Comparison of ENCODE assay signal across 2 cellular contexts in genomic region chr22:42901790-42902508, GRCh38.
TF ChIP-seq lines count a peak whose summit lies in the region.

No MANE protein-coding gene starts in this region.

TF ChIP-seq in GM23338, 12 proteins besides CTCF, POLR2A, EP300 and RAD21 (continued from another document):
- TF ChIP-seq, protein P1, sequence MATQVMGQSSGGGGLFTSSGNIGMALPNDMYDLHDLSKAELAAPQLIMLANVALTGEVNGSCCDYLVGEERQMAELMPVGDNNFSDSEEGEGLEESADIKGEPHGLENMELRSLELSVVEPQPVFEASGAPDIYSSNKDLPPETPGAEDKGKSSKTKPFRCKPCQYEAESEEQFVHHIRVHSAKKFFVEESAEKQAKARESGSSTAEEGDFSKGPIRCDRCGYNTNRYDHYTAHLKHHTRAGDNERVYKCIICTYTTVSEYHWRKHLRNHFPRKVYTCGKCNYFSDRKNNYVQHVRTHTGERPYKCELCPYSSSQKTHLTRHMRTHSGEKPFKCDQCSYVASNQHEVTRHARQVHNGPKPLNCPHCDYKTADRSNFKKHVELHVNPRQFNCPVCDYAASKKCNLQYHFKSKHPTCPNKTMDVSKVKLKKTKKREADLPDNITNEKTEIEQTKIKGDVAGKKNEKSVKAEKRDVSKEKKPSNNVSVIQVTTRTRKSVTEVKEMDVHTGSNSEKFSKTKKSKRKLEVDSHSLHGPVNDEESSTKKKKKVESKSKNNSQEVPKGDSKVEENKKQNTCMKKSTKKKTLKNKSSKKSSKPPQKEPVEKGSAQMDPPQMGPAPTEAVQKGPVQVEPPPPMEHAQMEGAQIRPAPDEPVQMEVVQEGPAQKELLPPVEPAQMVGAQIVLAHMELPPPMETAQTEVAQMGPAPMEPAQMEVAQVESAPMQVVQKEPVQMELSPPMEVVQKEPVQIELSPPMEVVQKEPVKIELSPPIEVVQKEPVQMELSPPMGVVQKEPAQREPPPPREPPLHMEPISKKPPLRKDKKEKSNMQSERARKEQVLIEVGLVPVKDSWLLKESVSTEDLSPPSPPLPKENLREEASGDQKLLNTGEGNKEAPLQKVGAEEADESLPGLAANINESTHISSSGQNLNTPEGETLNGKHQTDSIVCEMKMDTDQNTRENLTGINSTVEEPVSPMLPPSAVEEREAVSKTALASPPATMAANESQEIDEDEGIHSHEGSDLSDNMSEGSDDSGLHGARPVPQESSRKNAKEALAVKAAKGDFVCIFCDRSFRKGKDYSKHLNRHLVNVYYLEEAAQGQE (IDR thresholded peaks at IDR 0.05; ENCODE audit: unreplicated experiment): no peak
- TF ChIP-seq ZNF114 (CRISPR knock-in tag; IDR thresholded peaks at IDR 0.05): no peak
- TF ChIP-seq CREB1 (CRISPR knock-in tag; IDR thresholded peaks at IDR 0.05; ENCODE audit: low read depth): no peak
- no peak for TF ChIP-seq ETS1 (IDR thresholded peaks at IDR 0.05)
- no peak for TF ChIP-seq ZNF462 (CRISPR knock-in tag; IDR thresholded peaks at IDR 0.05)
- no peak for TF ChIP-seq JUNB (IDR thresholded peaks at IDR 0.05; ENCODE audit: unreplicated experiment)
- TF ChIP-seq NANOG (IDR thresholded peaks at IDR 0.05; ENCODE audit: borderline replicate concordance): no peak

TF ChIP-seq in WTC11, 78 proteins besides CTCF, POLR2A, EP300 and RAD21 (continued from another document):
- TF ChIP-seq, protein P2, sequence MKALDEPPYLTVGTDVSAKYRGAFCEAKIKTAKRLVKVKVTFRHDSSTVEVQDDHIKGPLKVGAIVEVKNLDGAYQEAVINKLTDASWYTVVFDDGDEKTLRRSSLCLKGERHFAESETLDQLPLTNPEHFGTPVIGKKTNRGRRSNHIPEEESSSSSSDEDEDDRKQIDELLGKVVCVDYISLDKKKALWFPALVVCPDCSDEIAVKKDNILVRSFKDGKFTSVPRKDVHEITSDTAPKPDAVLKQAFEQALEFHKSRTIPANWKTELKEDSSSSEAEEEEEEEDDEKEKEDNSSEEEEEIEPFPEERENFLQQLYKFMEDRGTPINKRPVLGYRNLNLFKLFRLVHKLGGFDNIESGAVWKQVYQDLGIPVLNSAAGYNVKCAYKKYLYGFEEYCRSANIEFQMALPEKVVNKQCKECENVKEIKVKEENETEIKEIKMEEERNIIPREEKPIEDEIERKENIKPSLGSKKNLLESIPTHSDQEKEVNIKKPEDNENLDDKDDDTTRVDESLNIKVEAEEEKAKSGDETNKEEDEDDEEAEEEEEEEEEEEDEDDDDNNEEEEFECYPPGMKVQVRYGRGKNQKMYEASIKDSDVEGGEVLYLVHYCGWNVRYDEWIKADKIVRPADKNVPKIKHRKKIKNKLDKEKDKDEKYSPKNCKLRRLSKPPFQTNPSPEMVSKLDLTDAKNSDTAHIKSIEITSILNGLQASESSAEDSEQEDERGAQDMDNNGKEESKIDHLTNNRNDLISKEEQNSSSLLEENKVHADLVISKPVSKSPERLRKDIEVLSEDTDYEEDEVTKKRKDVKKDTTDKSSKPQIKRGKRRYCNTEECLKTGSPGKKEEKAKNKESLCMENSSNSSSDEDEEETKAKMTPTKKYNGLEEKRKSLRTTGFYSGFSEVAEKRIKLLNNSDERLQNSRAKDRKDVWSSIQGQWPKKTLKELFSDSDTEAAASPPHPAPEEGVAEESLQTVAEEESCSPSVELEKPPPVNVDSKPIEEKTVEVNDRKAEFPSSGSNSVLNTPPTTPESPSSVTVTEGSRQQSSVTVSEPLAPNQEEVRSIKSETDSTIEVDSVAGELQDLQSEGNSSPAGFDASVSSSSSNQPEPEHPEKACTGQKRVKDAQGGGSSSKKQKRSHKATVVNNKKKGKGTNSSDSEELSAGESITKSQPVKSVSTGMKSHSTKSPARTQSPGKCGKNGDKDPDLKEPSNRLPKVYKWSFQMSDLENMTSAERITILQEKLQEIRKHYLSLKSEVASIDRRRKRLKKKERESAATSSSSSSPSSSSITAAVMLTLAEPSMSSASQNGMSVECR (CRISPR knock-in tag; IDR thresholded peaks at IDR 0.05; ENCODE audit: borderline replicate concordance): no peak
- TF ChIP-seq ZNF263 (CRISPR knock-in tag; IDR thresholded peaks at IDR 0.05; ENCODE audit: low read depth): no peak
- TF ChIP-seq IRF1 (CRISPR knock-in tag; IDR thresholded peaks at IDR 0.05): no peak
